In genomic region chr7:3520206-3520605, GRCh38 we compare ENCODE assay signal across 1 cellular context.
TF ChIP-seq lines count a peak whose summit lies in the region.

No MANE protein-coding gene starts in this region.

TF ChIP-seq in HepG2, 621 proteins besides CTCF, POLR2A, EP300 and RAD21 (continued from another document):
- TF ChIP-seq, protein P1, sequence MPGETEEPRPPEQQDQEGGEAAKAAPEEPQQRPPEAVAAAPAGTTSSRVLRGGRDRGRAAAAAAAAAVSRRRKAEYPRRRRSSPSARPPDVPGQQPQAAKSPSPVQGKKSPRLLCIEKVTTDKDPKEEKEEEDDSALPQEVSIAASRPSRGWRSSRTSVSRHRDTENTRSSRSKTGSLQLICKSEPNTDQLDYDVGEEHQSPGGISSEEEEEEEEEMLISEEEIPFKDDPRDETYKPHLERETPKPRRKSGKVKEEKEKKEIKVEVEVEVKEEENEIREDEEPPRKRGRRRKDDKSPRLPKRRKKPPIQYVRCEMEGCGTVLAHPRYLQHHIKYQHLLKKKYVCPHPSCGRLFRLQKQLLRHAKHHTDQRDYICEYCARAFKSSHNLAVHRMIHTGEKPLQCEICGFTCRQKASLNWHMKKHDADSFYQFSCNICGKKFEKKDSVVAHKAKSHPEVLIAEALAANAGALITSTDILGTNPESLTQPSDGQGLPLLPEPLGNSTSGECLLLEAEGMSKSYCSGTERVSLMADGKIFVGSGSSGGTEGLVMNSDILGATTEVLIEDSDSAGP (CRISPR knock-in tag; IDR thresholded peaks at IDR 0.05; ENCODE audit: borderline replicate concordance), result no peak
- TF ChIP-seq DNMT1 (CRISPR knock-in tag; IDR thresholded peaks at IDR 0.05), result no peak
- TF ChIP-seq, protein P2, sequence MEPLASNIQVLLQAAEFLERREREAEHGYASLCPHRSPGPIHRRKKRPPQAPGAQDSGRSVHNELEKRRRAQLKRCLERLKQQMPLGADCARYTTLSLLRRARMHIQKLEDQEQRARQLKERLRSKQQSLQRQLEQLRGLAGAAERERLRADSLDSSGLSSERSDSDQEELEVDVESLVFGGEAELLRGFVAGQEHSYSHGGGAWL (CRISPR knock-in tag; IDR thresholded peaks at IDR 0.05), result no peak
- no peak for TF ChIP-seq KAT7 (CRISPR knock-in tag; IDR thresholded peaks at IDR 0.05; ENCODE audit: borderline replicate concordance)
- TF ChIP-seq ZNF282 (IDR thresholded peaks at IDR 0.05; ENCODE audit: partially characterized antibody), result no peak
